Comparison of ENCODE assay signal across 7 cellular contexts in genomic region chr10:96513686-96514551, GRCh38. TPM values are rescaled to one million over a fixed set of nuclear protein-coding genes. Genes with fewer than 3 reads are reported as not detected.
DNase-seq lines count a peak whose midpoint lies in the region; ATAC-seq, FAIRE-seq and TF ChIP-seq lines count a peak whose summit lies in the region.

TSS of gene TLL2 (minus strand) at chr10:96513926. CDS start at chr10:96513685, 241 bp downstream.

- peak within 1 kb of the TSS; percentile 58 for H3K27ac Mint-ChIP-seq in astrocyte (ENCODE audit: unreplicated experiment)

- H3K9me3 ChIP-seq in astrocyte (ENCODE audit: insufficient read depth, low read depth, low read length) = no peaks in the 10 kb centered on the region

- H3K4me1 ChIP-seq in astrocyte (ENCODE audit: insufficient read depth, low read length) = peaks cover 23% of the 10 kb centered on the region

- peak within 1 kb of the TSS; percentile 90 for H3K4me2 ChIP-seq in astrocyte (ENCODE audit: low read length)

- H3K27me3 Mint-ChIP-seq in astrocyte (ENCODE audit: low read depth, unreplicated experiment) = peaks cover 1% of the 10 kb centered on the region

- peak; percentile 85 for ATAC-seq in GM18498 (IDR thresholded peaks at IDR 0.05; ENCODE audit: unreplicated experiment)
- peak; percentile 82 for ATAC-seq in HG02798 (IDR thresholded peaks at IDR 0.05; ENCODE audit: poor library complexity, unreplicated experiment)

- H3K79me2 ChIP-seq in astrocyte (ENCODE audit: insufficient read depth, low read length) = no peaks in the 10 kb centered on the region

- peak within 1 kb of the TSS; percentile 49 for H2AFZ ChIP-seq in astrocyte (ENCODE audit: low read depth, low read length)

- peaks cover 22% of the 10 kb centered on the region for H4K20me1 ChIP-seq in astrocyte (ENCODE audit: insufficient read depth, low read length)

- no peaks in the 10 kb centered on the region for H3K9me3 Mint-ChIP-seq in astrocyte (ENCODE audit: unreplicated experiment)

- peak; percentile 29 for TF ChIP-seq CTCF in astrocyte (IDR thresholded peaks at IDR 0.05; ENCODE audit: insufficient read depth, low read depth, low read length)

- no peak for FAIRE-seq in astrocyte (lab: Jason Lieb, UNC)

- peak within 1 kb of the TSS; percentile 54 for H3K4me3 ChIP-seq in astrocyte (ENCODE audit: insufficient read depth, low read depth, low read length)

- H3K36me3 ChIP-seq in astrocyte (ENCODE audit: insufficient read depth, low read length) = peaks cover 5% of the 10 kb centered on the region

- H3K27me3 ChIP-seq in astrocyte (ENCODE audit: insufficient read depth, low read length) = peaks cover 6% of the 10 kb centered on the region

- peak within 1 kb of the TSS; percentile 43 for H3K9ac ChIP-seq in astrocyte (ENCODE audit: low read length)

- no peaks in the 10 kb centered on the region for H3K36me3 Mint-ChIP-seq in astrocyte (ENCODE audit: low read depth, unreplicated experiment)

- no peak within 1 kb of the TSS for H3K27ac ChIP-seq in astrocyte (ENCODE audit: low read depth, low read length)

- H3K4me1 Mint-ChIP-seq in astrocyte (ENCODE audit: low read depth, unreplicated experiment) = peaks cover 26% of the 10 kb centered on the region

- H3K4me3 Mint-ChIP-seq in astrocyte (ENCODE audit: unreplicated experiment) = peak within 1 kb of the TSS; percentile 89

- peak; percentile 68 to 90 (median 85) for DNase-seq in NCI-H1417 (lab: John Stamatoyannopoulos, UW)
- peak; percentile 23 for DNase-seq in T follicular helper cell (ENCODE audit: low read depth)
- DNase-seq in astrocyte (ENCODE audit: low read depth) = peak; percentile 81
- DNase-seq in hepatic stellate cell (ENCODE audit: low spot score) = peak; percentile 92
- peak; percentile 56 for DNase-seq in pulmonary artery endothelial cell (ENCODE audit: low read depth, low spot score)

RNA-seq across cellular contexts. Expression of gene TLL2, which starts in this region (rescaled TPM):
- total RNA-seq in astrocyte = 7.6 and 9.6 TPM in 2 replicates
- total RNA-seq in pulmonary artery endothelial cell = 0.11 and 0.13 TPM in 2 replicates

Comparison
In these comparisons a context has a peak if more than half of its experiments do, and no peak if none do; other contexts are left out.
1. Peak in DNase-seq in pulmonary artery endothelial cell; RNA of the gene not detected or under 1 TPM.
2. DNase-seq: peak in every context shown above with its lines; median percentile 92 in hepatic stellate cell; 85 in NCI-H1417; 81 in astrocyte; 56 in pulmonary artery endothelial cell; 23 in T follicular helper cell.